9 cellular contexts compared by ENCODE assay signal in the genomic region with DNA sequence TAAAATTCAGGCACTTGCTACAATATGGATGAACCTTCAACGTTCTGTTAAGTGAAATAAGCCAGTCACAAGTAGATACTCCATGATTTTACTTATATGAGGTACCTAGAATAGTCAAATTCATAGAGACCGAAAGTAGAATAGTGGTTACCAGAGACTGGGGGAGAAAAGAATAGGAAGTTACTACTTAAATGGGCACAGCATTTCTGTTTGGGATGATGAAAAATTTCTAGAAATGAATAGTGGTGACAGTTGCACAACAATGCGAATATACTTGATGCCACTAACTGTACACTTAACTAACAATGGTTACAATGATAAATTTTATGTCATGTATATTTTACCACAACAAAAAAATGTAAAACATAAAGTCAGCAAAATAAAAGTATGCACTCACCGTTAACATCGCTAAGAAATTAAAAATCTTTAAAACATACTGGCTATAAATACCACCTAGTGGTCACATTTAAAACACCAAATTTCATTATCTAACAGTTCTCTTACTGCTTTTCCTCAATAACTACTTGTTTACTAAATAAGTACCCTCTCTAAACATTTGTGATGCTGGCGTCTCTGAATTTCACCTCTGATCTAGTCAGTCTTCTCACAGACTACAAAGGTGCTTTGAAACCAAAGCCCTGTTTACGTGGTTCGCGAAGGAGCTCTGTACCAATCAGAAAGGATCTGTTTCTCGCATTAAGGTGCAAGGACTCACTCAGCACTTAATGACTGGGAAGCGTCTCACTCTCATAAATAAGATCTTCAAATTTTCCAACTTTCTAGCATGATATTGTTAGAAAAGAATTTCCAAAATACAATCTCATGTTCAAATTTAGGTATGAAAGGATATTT. TPM values are rescaled to one million over a fixed set of nuclear protein-coding genes. Genes with fewer than 3 reads are reported as not detected.
DNase-seq lines count a peak whose midpoint lies in the region; FAIRE-seq and TF ChIP-seq lines count a peak whose summit lies in the region.
"Had no signal": no experiment of that assay in that cellular context is flagged by ENCODE, and none has a peak within 500 bp of the region (broad histone marks: within the 10 kb centered on the region; RNA-seq: fewer than 3 reads in every experiment).

No MANE protein-coding gene starts in this region.

- no peak overlapping the region for H3K4me3 Mint-ChIP-seq in osteocyte (ENCODE audit: unreplicated experiment)

- no peak overlapping the region for H3K27ac Mint-ChIP-seq in osteocyte (ENCODE audit: unreplicated experiment)

- H3K9me3 Mint-ChIP-seq in osteocyte (ENCODE audit: unreplicated experiment) = no peaks in the 10 kb centered on the region

- no peak for TF ChIP-seq POLR2A in sigmoid colon (IDR thresholded peaks at IDR 0.05)

- no peak for TF ChIP-seq EP300 in sigmoid colon (IDR thresholded peaks at IDR 0.05)

- peaks cover 0 to 3% (median 0%) of the 10 kb centered on the region in 4 donors for H3K4me1 ChIP-seq in sigmoid colon

- WGBS in sigmoid colon, 2 donors = 67 to 68% methylated on average over 11 of the region's 11 CpGs

- peaks cover 24% of the 10 kb centered on the region for H3K36me3 Mint-ChIP-seq in osteocyte (ENCODE audit: unreplicated experiment)

- no peaks in the 10 kb centered on the region for H3K27me3 Mint-ChIP-seq in osteocyte (ENCODE audit: unreplicated experiment)

- intact Hi-C loops in sigmoid colon (cut with DNase I) = no loop called here

- H3K36me3 ChIP-seq in bronchial epithelial cell (ENCODE audit: control insufficient read depth, insufficient read depth, low read length) = no peaks in the 10 kb centered on the region
- peaks cover 0 to 2% (median 0%) of the 10 kb centered on the region in 4 donors for H3K36me3 ChIP-seq in sigmoid colon

- H3K9me3 ChIP-seq in sigmoid colon = no peaks in the 10 kb centered on the region

- no peak overlapping the region for H3K27ac ChIP-seq in sigmoid colon

- TF ChIP-seq CTCF in LNCaP clone FGC (IDR thresholded peaks at IDR 0.05; ENCODE audit: control insufficient read depth, extremely low read depth, insufficient read depth) (0 out of 2 replicates have a peak, but pooled peaks have one; percentile 20), bronchial epithelial cell (IDR thresholded peaks at IDR 0.05; ENCODE audit: insufficient read depth, low read length, severe bottlenecking) (no peak), osteocyte (IDR thresholded peaks at IDR 0.05) (peak; percentile 61), sigmoid colon (IDR thresholded peaks at IDR 0.05) (peak in 2 of 4 experiments; percentile 26 to 27)

- no peaks in the 10 kb centered on the region for H3K27me3 ChIP-seq in bronchial epithelial cell (ENCODE audit: control insufficient read depth, insufficient read depth, low read length)
- H3K27me3 ChIP-seq in sigmoid colon = no peaks in the 10 kb centered on the region

- FAIRE-seq in G401.6 (lab: Jason Lieb, UNC) (peak; percentile 81), bronchial epithelial cell (lab: Jason Lieb, UNC) (no peak)

- no peaks in the 10 kb centered on the region for H3K4me1 Mint-ChIP-seq in osteocyte (ENCODE audit: unreplicated experiment)

- no peak for DNase-seq in LNCaP clone FGC (ENCODE audit: low read depth)
- DNase-seq in bronchial epithelial cell (ENCODE audit: low read depth) = peak; percentile 20
- no peak for DNase-seq in osteocyte (ENCODE audit: extremely low spot score, unreplicated experiment)
- DNase-seq in sigmoid colon = no peak
- DNase-seq in NCI-H2029 treated with DMSO at 0.1 percent for 48 hours (lab: John Stamatoyannopoulos, UW) = no peak
- no peak for DNase-seq in activated gamma-delta T cell (lab: John Stamatoyannopoulos, UW)
- DNase-seq in activated T-cell treated with anti-CD3 and anti-CD28 coated beads, Interleukin-2, amount 50 U/mL, for 1 hour = no peak

- H3K4me3 ChIP-seq in LNCaP clone FGC (ENCODE audit: low read depth, low read length) = no peak overlapping the region
- H3K4me3 ChIP-seq in bronchial epithelial cell (ENCODE audit: low read depth, low read length) = no peak overlapping the region
- no peak overlapping the region for H3K4me3 ChIP-seq in sigmoid colon

RNA-seq across cellular contexts. Expression of a gene that starts 22.7 kb away (rescaled TPM):
- total RNA-seq in bronchial epithelial cell (6.8 and 9.9 TPM in 2 replicates), osteocyte (15.3 and 21.9 TPM in 2 replicates), sigmoid colon (10 to 100 TPM in 2 of 4 donors, 1 to 10 TPM in 2; 7.1 to 19.9 (median 12.9) TPM)
- 1 to 10 TPM; 1.2 to 2.7 (median 1.8) TPM for polyA plus RNA-seq in sigmoid colon

RNA-seq across cellular contexts. Expression of a gene that starts 32.5 kb away (rescaled TPM):
- 0.26 TPM in 1 of 2 replicates, not detected in the other for total RNA-seq in bronchial epithelial cell
- not detected in 2 replicates for total RNA-seq in osteocyte
- total RNA-seq in sigmoid colon = 1 to 10 TPM in 1 of 4 donors, not detected in 3; 1.4 TPM
- 1 to 10 TPM; 1.8 to 5.3 (median 2.3) TPM for polyA plus RNA-seq in sigmoid colon
- total RNA-seq: pulmonary artery endothelial cell had no signal

RNA-seq across cellular contexts. Expression of a gene that starts 40.9 kb away (rescaled TPM):
- total RNA-seq in bronchial epithelial cell (not detected in 2 replicates), osteocyte (not detected in 2 replicates), sigmoid colon (not detected)
- polyA plus RNA-seq in sigmoid colon = not detected
- total RNA-seq: pulmonary artery endothelial cell had no signal

RNA-seq across cellular contexts. Expression of a gene that starts 56.7 kb away (rescaled TPM):
- not detected in 2 replicates for total RNA-seq in bronchial epithelial cell
- total RNA-seq in osteocyte = not detected in 2 replicates
- not detected for total RNA-seq in sigmoid colon
- polyA plus RNA-seq in sigmoid colon = under 1 TPM in 1 of 3 donors, not detected in 2; 0.15 TPM
- total RNA-seq: pulmonary artery endothelial cell had no signal
